In the genomic region with DNA sequence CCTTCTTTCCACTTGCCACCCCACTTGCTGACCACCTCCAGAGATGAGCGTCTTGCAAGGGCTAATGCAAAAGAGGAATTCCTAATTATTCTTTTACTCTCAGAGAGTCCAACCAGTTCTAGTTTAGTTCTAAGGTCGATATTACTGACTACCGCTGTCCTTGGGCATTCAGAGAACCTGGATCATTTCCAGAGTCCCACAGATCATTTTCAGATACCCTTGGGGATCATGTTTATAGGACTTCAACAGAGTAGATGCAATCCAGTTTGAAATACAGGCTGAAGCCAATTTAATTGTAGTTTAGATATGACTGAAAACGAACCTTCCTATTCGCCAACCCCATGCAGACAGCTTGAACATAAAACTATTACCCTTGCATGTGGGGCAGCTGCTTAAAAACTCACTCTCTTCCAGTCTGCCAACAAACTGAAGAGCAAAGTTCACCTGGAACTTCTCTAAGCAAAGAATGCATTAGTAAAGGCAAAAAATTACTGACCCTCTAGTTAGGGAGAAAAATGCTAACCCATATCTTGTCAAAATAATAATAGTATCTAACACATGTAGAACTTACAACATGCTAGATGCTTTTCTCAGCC, we compare ENCODE assay signal across 1 cellular context.
TF ChIP-seq lines count a peak whose summit lies in the region.

No MANE protein-coding gene starts in this region.

TF ChIP-seq in liver, 16 proteins besides CTCF, POLR2A, EP300 and RAD21:
- TF ChIP-seq HNF4G (IDR thresholded peaks at IDR 0.05) (peak; percentile 52), FOXA2 (IDR thresholded peaks at IDR 0.05) (no peak), RXRA (IDR thresholded peaks at IDR 0.05) (peak; percentile 29 to 33), SP1 (IDR thresholded peaks at IDR 0.05) (peak; percentile 74), HNF4A (conservative IDR thresholded peaks at IDR 0.05) (peak; percentile 75 to 84)
- TF ChIP-seq, protein P1, sequence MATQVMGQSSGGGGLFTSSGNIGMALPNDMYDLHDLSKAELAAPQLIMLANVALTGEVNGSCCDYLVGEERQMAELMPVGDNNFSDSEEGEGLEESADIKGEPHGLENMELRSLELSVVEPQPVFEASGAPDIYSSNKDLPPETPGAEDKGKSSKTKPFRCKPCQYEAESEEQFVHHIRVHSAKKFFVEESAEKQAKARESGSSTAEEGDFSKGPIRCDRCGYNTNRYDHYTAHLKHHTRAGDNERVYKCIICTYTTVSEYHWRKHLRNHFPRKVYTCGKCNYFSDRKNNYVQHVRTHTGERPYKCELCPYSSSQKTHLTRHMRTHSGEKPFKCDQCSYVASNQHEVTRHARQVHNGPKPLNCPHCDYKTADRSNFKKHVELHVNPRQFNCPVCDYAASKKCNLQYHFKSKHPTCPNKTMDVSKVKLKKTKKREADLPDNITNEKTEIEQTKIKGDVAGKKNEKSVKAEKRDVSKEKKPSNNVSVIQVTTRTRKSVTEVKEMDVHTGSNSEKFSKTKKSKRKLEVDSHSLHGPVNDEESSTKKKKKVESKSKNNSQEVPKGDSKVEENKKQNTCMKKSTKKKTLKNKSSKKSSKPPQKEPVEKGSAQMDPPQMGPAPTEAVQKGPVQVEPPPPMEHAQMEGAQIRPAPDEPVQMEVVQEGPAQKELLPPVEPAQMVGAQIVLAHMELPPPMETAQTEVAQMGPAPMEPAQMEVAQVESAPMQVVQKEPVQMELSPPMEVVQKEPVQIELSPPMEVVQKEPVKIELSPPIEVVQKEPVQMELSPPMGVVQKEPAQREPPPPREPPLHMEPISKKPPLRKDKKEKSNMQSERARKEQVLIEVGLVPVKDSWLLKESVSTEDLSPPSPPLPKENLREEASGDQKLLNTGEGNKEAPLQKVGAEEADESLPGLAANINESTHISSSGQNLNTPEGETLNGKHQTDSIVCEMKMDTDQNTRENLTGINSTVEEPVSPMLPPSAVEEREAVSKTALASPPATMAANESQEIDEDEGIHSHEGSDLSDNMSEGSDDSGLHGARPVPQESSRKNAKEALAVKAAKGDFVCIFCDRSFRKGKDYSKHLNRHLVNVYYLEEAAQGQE (IDR thresholded peaks at IDR 0.05): no peak
